ENCODE assay signal across 16 cellular contexts in genomic region chr1:6136516-6137220, GRCh38. TPM values are rescaled to one million over a fixed set of nuclear protein-coding genes. Genes with fewer than 3 reads are reported as not detected.
A peak's percentile ranks its signal among the peaks of the same experiment; 100 is the strongest.
DNase-seq lines count a peak whose midpoint lies in the region; ATAC-seq and TF ChIP-seq lines count a peak whose summit lies in the region.
"Had no signal": no experiment of that assay in that cellular context is flagged by ENCODE, and none has a peak within 500 bp of the region (broad histone marks: within the 10 kb centered on the region; RNA-seq: fewer than 3 reads in every experiment).

No MANE protein-coding gene starts in this region.

- H3K9me3 ChIP-seq in lower lobe of right lung (no peaks in the 10 kb centered on the region), upper lobe of right lung (no peaks in the 10 kb centered on the region)
- H3K9me3 ChIP-seq: BE2C had no signal

- no peaks in the 10 kb centered on the region for H3K36me3 Mint-ChIP-seq in CD14-positive monocyte
- no peaks in the 10 kb centered on the region for H3K36me3 Mint-ChIP-seq in WTC11
- H3K36me3 Mint-ChIP-seq in stimulated activated memory B cell treated with anti-CD40 and anti-IgM and Interleukin-4, amounts not matched to agents 10 μg/mL and 1 μg/mL and 100 μg/mL, for 72 hours, result peaks cover 6% of the 10 kb centered on the region
- H3K36me3 Mint-ChIP-seq: CD8-positive, alpha-beta T cell had no signal

- no peaks in the 10 kb centered on the region for H3K36me3 ChIP-seq in lower lobe of right lung
- H3K36me3 ChIP-seq in upper lobe of right lung, result no peaks in the 10 kb centered on the region
- H3K36me3 ChIP-seq: BE2C had no signal

- CTCF ChIA-PET in WTC11 (lab: Charles Lee), result interaction anchor here (0.6 to 1.9 kb wide), 10 partner anchors 8 to 143 kb away, joined by 3 to 10 read pairs (median 4); no protein-coding TSS in a partner anchor

- TF ChIP-seq CTCF in CD14-positive monocyte (IDR thresholded peaks at IDR 0.05) (no peak), WTC11 (IDR thresholded peaks at IDR 0.05) (no peak), lower lobe of right lung (IDR thresholded peaks at IDR 0.05) (no peak), upper lobe of right lung (IDR thresholded peaks at IDR 0.05) (no peak)

- H3K27me3 ChIP-seq in lower lobe of right lung (ENCODE audit: low read depth) (peaks cover 13% of the 10 kb centered on the region), upper lobe of right lung (no peaks in the 10 kb centered on the region)
- H3K27me3 ChIP-seq: BE2C had no signal

- POLR2A ChIA-PET in WTC11 (lab: Charles Lee), result no interaction called here

- H3K9me3 Mint-ChIP-seq in CD14-positive monocyte (peaks cover 0 to 6% (median 2%) of the 10 kb centered on the region in 7 donors), WTC11 (peaks cover 10% of the 10 kb centered on the region)
- peaks cover 10% of the 10 kb centered on the region for H3K9me3 Mint-ChIP-seq in stimulated activated memory B cell treated with anti-CD40 and anti-IgM and Interleukin-4, amounts not matched to agents 10 μg/mL and 1 μg/mL and 100 μg/mL, for 72 hours
- H3K9me3 Mint-ChIP-seq: GM23338 had no signal

- H3K4me3 ChIP-seq in lower lobe of right lung (no peak overlapping the region), upper lobe of right lung (no peak overlapping the region)
- H3K4me3 ChIP-seq: A549, GM23338 had no signal

- H3K4me1 ChIP-seq in lower lobe of right lung (no peaks in the 10 kb centered on the region), upper lobe of right lung (no peaks in the 10 kb centered on the region)
- H3K4me1 ChIP-seq: A549, BE2C had no signal

- DNase-seq in CD14-positive monocyte (ENCODE audit: low spot score), result peak; percentile 23
- DNase-seq in WTC11 (ENCODE audit: low spot score), result peak; percentile 1
- DNase-seq in lower lobe of right lung, result peak; percentile 21
- peak; percentile 44 for DNase-seq in upper lobe of right lung
- no peak for DNase-seq in NCI-H1105 treated with DMSO at 0.1 percent for 48 hours (lab: John Stamatoyannopoulos, UW)
- DNase-seq: BE2C; CD8-positive, alpha-beta T cell; COR-L47; DMS153; DMS79 treated with DMSO at 0.1 percent for 48 hours; EL; H7 had no signal

- peaks cover 0 to 8% (median 4%) of the 10 kb centered on the region in 3 donors for H3K27me3 Mint-ChIP-seq in CD14-positive monocyte (ENCODE audit: low read depth in 3 of 3)
- H3K27me3 Mint-ChIP-seq in WTC11 (ENCODE audit: low read depth), result peaks cover 2% of the 10 kb centered on the region; the same call in 1 of the 2 replicates
- H3K27me3 Mint-ChIP-seq in stimulated activated memory B cell treated with anti-CD40 and anti-IgM and Interleukin-4, amounts not matched to agents 10 μg/mL and 1 μg/mL and 100 μg/mL, for 72 hours, result peaks cover 61% of the 10 kb centered on the region

- H3K27ac ChIP-seq in lower lobe of right lung, result no peak overlapping the region
- H3K27ac ChIP-seq in upper lobe of right lung, result no peak overlapping the region
- H3K27ac ChIP-seq: A549, C4-2B had no signal

- ATAC-seq in WTC11 (no peak), lower lobe of right lung (no peak), upper lobe of right lung (no peak)
- ATAC-seq in stimulated activated memory B cell treated with anti-CD40 and anti-IgM and Interleukin-4, amounts not matched to agents 10 μg/mL and 1 μg/mL and 100 μg/mL, for 72 hours, result no peak
- ATAC-seq: A549; CD8-positive, alpha-beta T cell had no signal

- H3K4me1 Mint-ChIP-seq in CD14-positive monocyte (no peaks in the 10 kb centered on the region), WTC11 (no peaks in the 10 kb centered on the region)
- H3K4me1 Mint-ChIP-seq in stimulated activated memory B cell treated with anti-CD40 and anti-IgM and Interleukin-4, amounts not matched to agents 10 μg/mL and 1 μg/mL and 100 μg/mL, for 72 hours, result no peaks in the 10 kb centered on the region
- H3K4me1 Mint-ChIP-seq: GM23338 had no signal

- H3K27ac Mint-ChIP-seq in CD14-positive monocyte, result peak overlapping the region in 1 of 7 donors; percentile 35
- no peak overlapping the region for H3K27ac Mint-ChIP-seq in WTC11
- H3K27ac Mint-ChIP-seq in stimulated activated memory B cell treated with anti-CD40 and anti-IgM and Interleukin-4, amounts not matched to agents 10 μg/mL and 1 μg/mL and 100 μg/mL, for 72 hours, result no peak overlapping the region
- H3K27ac Mint-ChIP-seq: CD8-positive, alpha-beta T cell; GM23338 had no signal

- H3K4me3 Mint-ChIP-seq in CD14-positive monocyte, result no peak overlapping the region
- no peak overlapping the region for H3K4me3 Mint-ChIP-seq in WTC11
- no peak overlapping the region for H3K4me3 Mint-ChIP-seq in stimulated activated memory B cell treated with anti-CD40 and anti-IgM and Interleukin-4, amounts not matched to agents 10 μg/mL and 1 μg/mL and 100 μg/mL, for 72 hours
- H3K4me3 Mint-ChIP-seq: CD8-positive, alpha-beta T cell; GM23338 had no signal

- intact Hi-C loops in CD14-positive monocyte (cut with micrococcal nuclease), result no loop called here
- intact Hi-C loops in lower lobe of right lung (cut with DNase I), result no loop called here
- intact Hi-C loops in upper lobe of right lung (cut with DNase I), result no loop called here

TF ChIP-seq in WTC11, 78 proteins besides CTCF, POLR2A, EP300 and RAD21:
- no peak for TF ChIP-seq ZNF317 (CRISPR knock-in tag; IDR thresholded peaks at IDR 0.05; ENCODE audit: borderline replicate concordance, low read depth)
- TF ChIP-seq TEAD4 (CRISPR knock-in tag; IDR thresholded peaks at IDR 0.05), result no peak
- TF ChIP-seq, protein P1, sequence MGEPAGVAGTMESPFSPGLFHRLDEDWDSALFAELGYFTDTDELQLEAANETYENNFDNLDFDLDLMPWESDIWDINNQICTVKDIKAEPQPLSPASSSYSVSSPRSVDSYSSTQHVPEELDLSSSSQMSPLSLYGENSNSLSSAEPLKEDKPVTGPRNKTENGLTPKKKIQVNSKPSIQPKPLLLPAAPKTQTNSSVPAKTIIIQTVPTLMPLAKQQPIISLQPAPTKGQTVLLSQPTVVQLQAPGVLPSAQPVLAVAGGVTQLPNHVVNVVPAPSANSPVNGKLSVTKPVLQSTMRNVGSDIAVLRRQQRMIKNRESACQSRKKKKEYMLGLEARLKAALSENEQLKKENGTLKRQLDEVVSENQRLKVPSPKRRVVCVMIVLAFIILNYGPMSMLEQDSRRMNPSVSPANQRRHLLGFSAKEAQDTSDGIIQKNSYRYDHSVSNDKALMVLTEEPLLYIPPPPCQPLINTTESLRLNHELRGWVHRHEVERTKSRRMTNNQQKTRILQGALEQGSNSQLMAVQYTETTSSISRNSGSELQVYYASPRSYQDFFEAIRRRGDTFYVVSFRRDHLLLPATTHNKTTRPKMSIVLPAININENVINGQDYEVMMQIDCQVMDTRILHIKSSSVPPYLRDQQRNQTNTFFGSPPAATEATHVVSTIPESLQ (CRISPR knock-in tag; IDR thresholded peaks at IDR 0.05), result no peak

RNA-seq across cellular contexts. Expression of gene CHD5, which starts 43.5 kb away (rescaled TPM):
- not detected for polyA plus RNA-seq in CD14-positive monocyte
- total RNA-seq in WTC11 (2021) (1.6 to 2.4 TPM (median 1.6 TPM) in 3 replicates), lower lobe of right lung (0.56 TPM), upper lobe of right lung (0.23 TPM)
